ENCODE assay signal across 2 cellular contexts in the genomic region with DNA sequence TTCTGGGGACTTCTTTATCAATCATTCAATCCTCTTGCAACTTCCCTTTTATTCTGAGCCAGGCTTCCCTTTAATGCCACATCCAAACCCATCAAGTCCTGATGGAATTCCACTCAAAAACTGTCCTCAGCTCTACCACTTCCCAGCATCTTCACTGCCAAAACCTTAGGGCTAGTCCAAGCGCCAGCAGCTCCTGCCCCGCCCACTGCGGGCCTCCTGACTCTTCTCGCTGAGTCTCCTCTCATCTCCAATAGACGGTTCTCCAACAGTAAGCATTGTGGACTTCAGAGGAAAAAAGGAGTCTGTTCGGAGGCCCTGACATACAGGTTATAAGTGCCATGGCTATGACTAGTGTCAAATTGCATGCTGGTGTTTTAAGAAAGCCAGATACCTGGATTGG.
TF ChIP-seq lines count a peak whose summit lies in the region.

No MANE protein-coding gene starts in this region.

TF ChIP-seq in HEK293, 187 proteins besides CTCF, POLR2A, EP300 and RAD21 (continued from another document):
- TF ChIP-seq ZNF221 (tag by site-specific recombination; IDR thresholded peaks at IDR 0.05; ENCODE audit: borderline replicate concordance) (no peak), RBAK (tag by site-specific recombination; IDR thresholded peaks at IDR 0.05) (no peak), KLF10 (tag by site-specific recombination; IDR thresholded peaks at IDR 0.05) (peak; percentile 17; the same call in 1 of the 2 replicates), EGR2 (tag by site-specific recombination; IDR thresholded peaks at IDR 0.05; ENCODE audit: low read depth) (no peak), ZNF423 (tag by site-specific recombination; IDR thresholded peaks at IDR 0.05) (no peak), ZFP3 (tag by site-specific recombination; IDR thresholded peaks at IDR 0.05; ENCODE audit: low read depth) (no peak), BCL11A (tag by site-specific recombination; IDR thresholded peaks at IDR 0.05; ENCODE audit: low read depth) (0 out of 2 replicates have a peak, but pooled peaks have one; percentile 14)
- TF ChIP-seq, protein P1, sequence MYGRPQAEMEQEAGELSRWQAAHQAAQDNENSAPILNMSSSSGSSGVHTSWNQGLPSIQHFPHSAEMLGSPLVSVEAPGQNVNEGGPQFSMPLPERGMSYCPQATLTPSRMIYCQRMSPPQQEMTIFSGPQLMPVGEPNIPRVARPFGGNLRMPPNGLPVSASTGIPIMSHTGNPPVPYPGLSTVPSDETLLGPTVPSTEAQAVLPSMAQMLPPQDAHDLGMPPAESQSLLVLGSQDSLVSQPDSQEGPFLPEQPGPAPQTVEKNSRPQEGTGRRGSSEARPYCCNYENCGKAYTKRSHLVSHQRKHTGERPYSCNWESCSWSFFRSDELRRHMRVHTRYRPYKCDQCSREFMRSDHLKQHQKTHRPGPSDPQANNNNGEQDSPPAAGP (tag by site-specific recombination; IDR thresholded peaks at IDR 0.05): no peak

TF ChIP-seq in K562, 482 proteins besides CTCF, POLR2A, EP300 and RAD21 (continued from another document):
- TF ChIP-seq RREB1 (CRISPR knock-in tag; IDR thresholded peaks at IDR 0.05): no peak
- no peak for TF ChIP-seq ZZZ3 (IDR thresholded peaks at IDR 0.05)
- TF ChIP-seq LCOR (CRISPR knock-in tag; IDR thresholded peaks at IDR 0.05): no peak
- TF ChIP-seq TSC22D4 (tag; IDR thresholded peaks at IDR 0.05): no peak
- TF ChIP-seq GMEB1 (CRISPR knock-in tag; IDR thresholded peaks at IDR 0.05): no peak
- no peak for TF ChIP-seq ELF4 (CRISPR knock-in tag; IDR thresholded peaks at IDR 0.05)
- no peak for TF ChIP-seq NFRKB (IDR thresholded peaks at IDR 0.05; ENCODE audit: low read depth)
- no peak for TF ChIP-seq NKRF (IDR thresholded peaks at IDR 0.05; ENCODE audit: borderline replicate concordance)
- TF ChIP-seq, protein P2, sequence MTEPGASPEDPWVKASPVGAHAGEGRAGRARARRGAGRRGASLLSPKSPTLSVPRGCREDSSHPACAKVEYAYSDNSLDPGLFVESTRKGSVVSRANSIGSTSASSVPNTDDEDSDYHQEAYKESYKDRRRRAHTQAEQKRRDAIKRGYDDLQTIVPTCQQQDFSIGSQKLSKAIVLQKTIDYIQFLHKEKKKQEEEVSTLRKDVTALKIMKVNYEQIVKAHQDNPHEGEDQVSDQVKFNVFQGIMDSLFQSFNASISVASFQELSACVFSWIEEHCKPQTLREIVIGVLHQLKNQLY (CRISPR knock-in tag; conservative IDR thresholded peaks at IDR 0.05): no peak
- TF ChIP-seq SMARCC2 (IDR thresholded peaks at IDR 0.05; ENCODE audit: low read depth): no peak
- no peak for TF ChIP-seq YBX1 (IDR thresholded peaks at IDR 0.05)
TF ChIP-seq in K562: peak in this region for 0.
